8 cellular contexts compared by ENCODE assay signal in the genomic region with DNA sequence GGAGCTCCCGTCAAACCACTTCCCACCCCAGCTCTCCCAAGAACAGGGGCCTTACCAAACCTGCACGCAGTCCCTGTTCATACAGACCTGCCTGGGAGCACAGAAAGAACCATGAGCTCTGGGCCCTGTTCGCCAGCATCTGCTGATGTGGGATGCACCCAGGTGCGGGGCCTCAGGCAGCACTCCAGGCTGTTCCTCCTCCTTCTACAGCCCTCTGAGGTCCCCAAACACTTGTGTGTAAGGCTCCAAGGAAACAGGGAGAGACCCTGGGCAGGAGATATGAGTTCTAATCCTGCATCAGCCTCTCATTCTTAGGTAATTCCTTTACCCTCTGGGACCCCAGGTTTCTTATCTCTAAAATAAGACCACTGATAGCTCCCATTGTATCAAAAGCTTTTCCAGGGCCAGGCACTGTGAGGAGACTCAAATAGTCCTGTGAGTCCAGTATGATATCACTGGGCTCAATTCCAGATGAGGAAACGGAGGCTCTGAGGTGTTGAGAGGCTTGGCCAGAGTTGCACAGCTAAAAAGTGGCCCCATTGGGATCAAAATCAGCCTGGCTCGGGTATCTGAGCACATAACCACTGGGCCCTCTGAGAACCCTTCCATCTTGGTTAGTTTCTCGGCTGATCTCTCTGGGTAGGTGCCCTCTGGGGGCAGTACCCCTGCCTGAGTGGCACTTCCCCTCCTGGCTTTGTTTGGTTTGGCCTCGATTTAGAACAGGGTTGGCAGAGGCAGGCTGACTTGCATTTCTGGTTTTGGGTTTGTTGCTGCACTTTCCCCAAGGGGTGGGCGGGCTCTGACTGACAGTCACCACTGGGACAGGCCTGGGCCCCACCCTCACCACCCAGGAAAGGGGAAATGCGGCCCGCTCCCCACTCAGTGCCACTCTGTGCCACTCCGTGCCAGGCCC.
DNase-seq lines count a peak whose midpoint lies in the region; ATAC-seq lines count a peak whose summit lies in the region.

No MANE protein-coding gene starts in this region.

- in situ Hi-C loops in T47D (cut with HindIII; ENCODE audit: low pct_unique_long_range_greater_than_20kb, low sequenced_read_pairs) = no loop called here

- H3K9me3 ChIP-seq in mesodermal cell (ENCODE audit: control insufficient read depth, low read length) = no peaks in the 10 kb centered on the region

- peaks cover 42% of the 10 kb centered on the region for H3K4me1 ChIP-seq in mesodermal cell (ENCODE audit: control insufficient read depth, insufficient read depth, low read length, poor library complexity, severe bottlenecking)

- DNase-seq in H4 (ENCODE audit: low spot score) (peak; percentile 79), T-helper 2 cell (peak in 4 of 5 experiments; percentile 14 to 92 (median 54)), T47D (ENCODE audit: low read depth in 1 of 2, low spot score in 1 of 2) (peak; percentile 97), AG08396 (ENCODE audit: low spot score) (no peak), NCI-H774 (lab: John Stamatoyannopoulos, UW) (no peak)
- peak; percentile 60 to 65 for DNase-seq in stimulated activated CD8-positive, alpha-beta memory T cell treated with anti-CD3 and anti-CD28 coated beads, Interleukin-15, amount 100 ng/mL, for 48 hours (ENCODE audit: low read depth in 2 of 2)

- peak overlapping the region; percentile 71 for H3K27ac ChIP-seq in mesodermal cell (ENCODE audit: low read depth, low read length, severe bottlenecking)

- ATAC-seq in HG03342 (IDR thresholded peaks at IDR 0.05; ENCODE audit: unreplicated experiment) = no peak

- H3K4me3 ChIP-seq in mesodermal cell (ENCODE audit: extremely low read depth, insufficient read depth, low read length, poor library complexity, severe bottlenecking) = no peak overlapping the region

- WGBS in mesodermal cell (ENCODE audit: insufficient coverage in 2 of 2), 2 experiments = 92 to 94% methylated on average over 7 to 10 of the region's 12 CpGs

- H3K36me3 ChIP-seq in mesodermal cell (ENCODE audit: control insufficient read depth, insufficient read depth, low read length) = peaks cover 25% of the 10 kb centered on the region

Comparison
In these comparisons a context has a peak if more than half of its experiments do, and no peak if none do; other contexts are left out.
1. DNase-seq: peak in H4 (single experiment), T-helper 2 cell (4 of 5), T47D (2 of 2) and stimulated activated CD8-positive, alpha-beta memory T cell treated with anti-CD3 and anti-CD28 coated beads, Interleukin-15, amount 100 ng/mL, for 48 hours (2 of 2); none in AG08396 (single experiment) and NCI-H774 (single experiment).